28 cellular contexts compared by ENCODE assay signal in the genomic region with DNA sequence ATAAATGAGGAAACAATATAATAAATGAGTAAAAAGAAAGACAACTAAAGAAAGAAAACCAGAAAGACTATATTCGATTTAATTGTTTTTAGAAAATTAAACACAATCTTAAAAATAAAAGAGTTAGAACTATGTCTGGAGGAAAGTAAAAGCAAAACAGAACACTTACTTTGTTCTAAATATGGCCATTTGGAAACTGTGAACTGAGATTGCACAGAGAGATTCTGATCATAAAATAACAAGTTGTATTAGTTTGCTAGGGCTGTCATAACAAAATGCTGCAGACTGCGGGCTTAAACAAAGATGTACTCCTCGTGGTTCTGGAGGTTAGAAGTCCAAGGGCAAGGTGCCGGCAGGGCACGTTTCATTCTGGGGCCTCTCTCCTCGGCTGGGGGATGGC.
DNase-seq lines count a peak whose midpoint lies in the region; ATAC-seq, FAIRE-seq and TF ChIP-seq lines count a peak whose summit lies in the region.
"Had no signal": no experiment of that assay in that cellular context is flagged by ENCODE, and none has a peak within 500 bp of the region (broad histone marks: within the 10 kb centered on the region; RNA-seq: fewer than 3 reads in every experiment).

No MANE protein-coding gene starts in this region.

- intact Hi-C loops in GM12878 (cut with micrococcal nuclease; ENCODE audit: unreplicated experiment), result no loop called here
- intact Hi-C loops in sciatic nerve (cut with DNase I), result no loop called here

- CTCF ChIA-PET in GM12878 (lab: Yijun Ruan, JAX), result interaction anchor here (1.0 kb wide), 1 partner anchor 15 kb away, joined by 3 read pairs; no protein-coding TSS in a partner anchor

- no peak for TF ChIP-seq EP300 in GM12878 (IDR thresholded peaks at IDR 0.05; ENCODE audit: borderline replicate concordance in 1 of 2, control insufficient read depth in 1 of 2, low read depth in 2 of 2, low read length in 2 of 2)

- TF ChIP-seq POLR2A in GM12878 (IDR thresholded peaks at IDR 0.05; ENCODE audit: low read depth, low read length), result no peak

- H2AFZ ChIP-seq in GM12878 (ENCODE audit: control insufficient read depth, low read depth, low read length), result peak overlapping the region; percentile 2
- H2AFZ ChIP-seq: PC-9 had no signal

- no peak overlapping the region for H3K4me3 ChIP-seq in GM12878
- H3K4me3 ChIP-seq: PC-9, SJSA1, transverse colon had no signal

- H3K27ac ChIP-seq in GM12878 (ENCODE audit: control insufficient read depth, insufficient read depth), result no peak overlapping the region
- H3K27ac ChIP-seq: PC-9, SJSA1, transverse colon had no signal

- 0 out of 2 replicates have a peak overlapping the region, but pooled peaks have one; percentile 27 for H3K4me2 ChIP-seq in GM12878 (ENCODE audit: control insufficient read depth, insufficient read depth)
- H3K4me2 ChIP-seq: PC-9 had no signal

- no peak for TF ChIP-seq CTCF in GM12878 (IDR thresholded peaks at IDR 0.05 in 2 of 3, conservative IDR thresholded peaks at IDR 0.05 in 1 of 3; ENCODE audit: control insufficient read depth in 2 of 3, extremely low read depth in 1 of 3, insufficient read depth in 1 of 3, low read depth in 3 of 3, low read length in 3 of 3)

- RAD21 ChIA-PET in GM12878 (lab: Charles Lee; ENCODE audit: unreplicated experiment), result no interaction called here

- peak; percentile 50 for ATAC-seq in GM18868 (IDR thresholded peaks at IDR 0.05; ENCODE audit: unreplicated experiment)
- peak; percentile 55 for ATAC-seq in GM21528 (IDR thresholded peaks at IDR 0.05; ENCODE audit: low FRiP score, unreplicated experiment)
- ATAC-seq in HG02884 (IDR thresholded peaks at IDR 0.05; ENCODE audit: unreplicated experiment), result peak; percentile 60
- peak; percentile 41 for ATAC-seq in GM12878
- no peak for ATAC-seq in GM19397 (IDR thresholded peaks at IDR 0.05; ENCODE audit: unreplicated experiment)
- no peak for ATAC-seq in sciatic nerve
- ATAC-seq: activated CD8-positive, alpha-beta T cell treated with anti-CD3 and anti-CD28 coated beads, Interleukin-2, amount 10 ng/mL, durations not matched to agents 7 days and 5 days; left cardiac atrium had no signal

- peaks cover 4% of the 10 kb centered on the region; the same call in 1 of the 2 replicates for H3K4me1 ChIP-seq in GM12878 (ENCODE audit: control insufficient read depth, insufficient read depth, low read length)
- H3K4me1 ChIP-seq: SJSA1, transverse colon had no signal

- TF ChIP-seq RAD21 in GM12878 (IDR thresholded peaks at IDR 0.05; ENCODE audit: insufficient read depth, low read depth, low read length), result no peak

- no peaks in the 10 kb centered on the region for H3K36me3 ChIP-seq in GM12878 (ENCODE audit: control insufficient read depth in 2 of 2, insufficient read depth in 2 of 2, low read length in 1 of 2)
- H3K36me3 ChIP-seq: SJSA1, transverse colon had no signal

- H4K20me1 ChIP-seq in GM12878 (ENCODE audit: control insufficient read depth, insufficient read depth), result no peaks in the 10 kb centered on the region

- no peaks in the 10 kb centered on the region for H3K9me3 ChIP-seq in GM12878 (replicated peaks; ENCODE audit: control insufficient read depth, insufficient read depth, low read length)
- H3K9me3 ChIP-seq: SJSA1, transverse colon had no signal

- in situ Hi-C loops in GM12878 (cut with MboI), result loop anchor here (25.0 kb wide), 2 partner anchors 581 to 681 kb away; no protein-coding TSS in a partner anchor

- no peak for FAIRE-seq in GM12878 (lab: Jason Lieb, UNC)
- FAIRE-seq: H54 had no signal

- 54% methylated on average over 6 of the region's 6 CpGs for WGBS in GM12878 (ENCODE audit: insufficient coverage, insufficient replicate concordance, low lambda C conversion rate, missing lambda C conversion rate)

- POLR2A ChIA-PET in GM12878 (lab: Charles Lee), result no interaction called here

- no TSS peak for BruUV-seq in GM12878 (replicated peaks; lab: Mats Ljungman, UMichigan)

- SMC1A ChIA-PET in GM12878 (lab: Charles Lee; ENCODE audit: uncharacterized antibody, unreplicated experiment), result no interaction called here

- H3K27me3 ChIP-seq in GM12878 (replicated peaks in 1 of 2; ENCODE audit: control insufficient read depth in 2 of 2, insufficient read depth in 2 of 2, low read length in 1 of 2), result no peaks in the 10 kb centered on the region
- H3K27me3 ChIP-seq: SJSA1, transverse colon had no signal

- DNase-seq in GM12878 (ENCODE audit: low read depth, low spot score) (no peak), sciatic nerve (ENCODE audit: low spot score) (no peak), amygdala (lab: John Stamatoyannopoulos, UW) (no peak), occipital lobe (lab: John Stamatoyannopoulos, UW) (no peak)
- DNase-seq: activated CD4-positive, CD25-positive, alpha-beta regulatory T cell; activated CD8-positive, alpha-beta T cell treated with anti-CD3 and anti-CD28 coated beads, Interleukin-2, amount 10 ng/mL, durations not matched to agents 7 days and 5 days; activated naive CD4-positive, alpha-beta T cell treated with anti-CD3 and anti-CD28 coated beads for 36 hours; activated T-cell treated with anti-CD3 and anti-CD28 coated beads, Interleukin-2, amount 50 U/mL, for 24 hours; aorta; CD4-positive, alpha-beta memory T cell; central memory CD4-positive, alpha-beta T cell; DMS53; erythroblast; IMR-90; left cardiac atrium; midbrain; NCI-H1436 treated with DMSO at 0.1 percent for 48 hours; NCI-H2171 treated with DMSO at 0.1 percent for 48 hours; NCI-H774; PC-9; stimulated activated CD4-positive, alpha-beta T cell treated with anti-CD3 and anti-CD28 coated beads, Interleukin-2, amount 100 ng/mL, for 48 hours; transverse colon had no signal

- no peak overlapping the region for H3K9ac ChIP-seq in GM12878 (ENCODE audit: control insufficient read depth, insufficient read depth, low read length)

- H3K79me2 ChIP-seq in GM12878 (ENCODE audit: control insufficient read depth, insufficient read depth, low read length), result no peaks in the 10 kb centered on the region

TF ChIP-seq in GM12878, 131 proteins besides CTCF, POLR2A, EP300 and RAD21:
- TF ChIP-seq NFYA (IDR thresholded peaks at IDR 0.05; ENCODE audit: borderline replicate concordance, low read depth, low read length) (no peak), EED (IDR thresholded peaks at IDR 0.05; ENCODE audit: low read depth) (no peak), SREBF1 (IDR thresholded peaks at IDR 0.05; ENCODE audit: low read length) (no peak), CEBPB (IDR thresholded peaks at IDR 0.05; ENCODE audit: borderline replicate concordance in 1 of 2, low read depth in 2 of 2, low read length in 2 of 2) (no peak), CBX5 (IDR thresholded peaks at IDR 0.05; ENCODE audit: low read depth) (no peak), BCL11A (IDR thresholded peaks at IDR 0.05; ENCODE audit: low read depth, low read length) (no peak), CHD1 (IDR thresholded peaks at IDR 0.05; ENCODE audit: low read depth, low read length) (no peak), CREB1 (IDR thresholded peaks at IDR 0.05; ENCODE audit: low read depth) (no peak), STAT1 (conservative IDR thresholded peaks at IDR 0.05) (no peak), IKZF2 (IDR thresholded peaks at IDR 0.05) (no peak), CREM (IDR thresholded peaks at IDR 0.05; ENCODE audit: low read depth) (no peak), IKZF1 (conservative IDR thresholded peaks at IDR 0.05) (no peak), RB1 (IDR thresholded peaks at IDR 0.05; ENCODE audit: borderline replicate concordance) (no peak), NFXL1 (IDR thresholded peaks at IDR 0.05; ENCODE audit: borderline replicate concordance) (no peak), HDAC6 (IDR thresholded peaks at IDR 0.05; ENCODE audit: unreplicated experiment) (no peak), KDM1A (IDR thresholded peaks at IDR 0.05; ENCODE audit: borderline replicate concordance) (no peak), POLR2AphosphoS2 (IDR thresholded peaks at IDR 0.05; ENCODE audit: low read depth, low read length) (no peak), ZNF217 (IDR thresholded peaks at IDR 0.05) (no peak), TBL1XR1 (IDR thresholded peaks at IDR 0.05; ENCODE audit: low read depth, low read length) (no peak)
- TF ChIP-seq, protein P1, sequence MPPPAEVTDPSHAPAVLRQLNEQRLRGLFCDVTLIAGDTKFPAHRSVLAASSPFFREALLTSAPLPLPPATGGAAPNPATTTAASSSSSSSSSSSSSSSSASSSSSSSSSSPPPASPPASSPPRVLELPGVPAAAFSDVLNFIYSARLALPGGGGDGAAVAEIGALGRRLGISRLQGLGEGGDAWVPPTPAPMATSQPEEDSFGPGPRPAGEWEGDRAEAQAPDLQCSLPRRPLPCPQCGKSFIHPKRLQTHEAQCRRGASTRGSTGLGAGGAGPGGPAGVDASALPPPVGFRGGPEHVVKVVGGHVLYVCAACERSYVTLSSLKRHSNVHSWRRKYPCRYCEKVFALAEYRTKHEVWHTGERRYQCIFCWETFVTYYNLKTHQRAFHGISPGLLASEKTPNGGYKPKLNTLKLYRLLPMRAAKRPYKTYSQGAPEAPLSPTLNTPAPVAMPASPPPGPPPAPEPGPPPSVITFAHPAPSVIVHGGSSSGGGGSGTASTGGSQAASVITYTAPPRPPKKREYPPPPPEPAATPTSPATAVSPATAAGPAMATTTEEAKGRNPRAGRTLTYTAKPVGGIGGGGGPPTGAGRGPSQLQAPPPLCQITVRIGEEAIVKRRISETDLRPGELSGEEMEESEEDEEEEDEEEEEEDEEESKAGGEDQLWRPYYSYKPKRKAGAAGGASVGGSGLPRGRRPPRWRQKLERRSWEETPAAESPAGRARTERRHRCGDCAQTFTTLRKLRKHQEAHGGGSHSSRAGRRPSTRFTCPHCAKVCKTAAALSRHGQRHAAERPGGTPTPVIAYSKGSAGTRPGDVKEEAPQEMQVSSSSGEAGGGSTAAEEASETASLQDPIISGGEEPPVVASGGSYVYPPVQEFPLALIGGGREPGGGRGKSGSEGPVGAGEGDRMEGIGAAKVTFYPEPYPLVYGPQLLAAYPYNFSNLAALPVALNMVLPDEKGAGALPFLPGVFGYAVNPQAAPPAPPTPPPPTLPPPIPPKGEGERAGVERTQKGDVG (CRISPR knock-in tag; IDR thresholded peaks at IDR 0.05), result no peak

Comparison
In these comparisons a context has a peak if more than half of its experiments do, and no peak if none do; other contexts are left out.
1. ATAC-seq: peak in GM18868 (single experiment), GM21528 (single experiment), HG02884 (single experiment) and GM12878 (single experiment); none in GM19397 (single experiment) and sciatic nerve (single experiment).